6 cellular contexts compared by ENCODE assay signal in genomic region chr11:38138972-38139371, GRCh38.
"Had no signal": no experiment of that assay in that cellular context is flagged by ENCODE, and none has a peak within 500 bp of the region (broad histone marks: within the 10 kb centered on the region; RNA-seq: fewer than 3 reads in every experiment).

No MANE protein-coding gene starts in this region.

- DNase-seq: IMR-90, KBM-7, KG1 had no signal

- H3K4me1 Mint-ChIP-seq: IgD-negative memory B cell had no signal

- H3K27ac Mint-ChIP-seq: IgD-negative memory B cell had no signal

- H3K27me3 Mint-ChIP-seq: IgD-negative memory B cell had no signal

- ATAC-seq: HepG2, K562 had no signal

- H3K4me3 Mint-ChIP-seq: IgD-negative memory B cell had no signal

- H3K4me3 ChIP-seq: K562 had no signal

- H3K36me3 Mint-ChIP-seq: IgD-negative memory B cell had no signal
